Comparison of ENCODE assay signal across 17 cellular contexts in the genomic region with DNA sequence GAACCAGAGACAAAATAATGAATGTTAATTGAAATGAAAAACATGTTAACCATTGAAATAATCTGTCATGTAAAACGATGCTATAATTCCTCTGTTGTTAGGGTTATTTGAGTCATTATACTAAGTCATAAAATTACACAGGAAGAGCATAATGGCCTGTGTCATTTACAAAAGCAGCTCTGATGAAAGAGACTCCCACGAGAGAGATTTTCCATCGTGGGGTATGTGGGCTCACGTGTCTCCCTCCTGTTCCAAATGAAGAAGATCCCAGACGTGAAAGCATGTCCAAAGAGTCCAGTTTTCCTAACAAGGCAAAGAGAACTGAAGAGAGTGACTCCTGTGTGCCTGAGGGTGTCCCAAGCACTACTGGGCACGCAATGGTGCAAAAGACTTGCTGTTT.
"Had no signal": no experiment of that assay in that cellular context is flagged by ENCODE, and none has a peak within 500 bp of the region (broad histone marks: within the 10 kb centered on the region; RNA-seq: fewer than 3 reads in every experiment).

No MANE protein-coding gene starts in this region.

- DNase-seq: activated CD4-positive, alpha-beta memory T cell treated with anti-CD3 and anti-CD28 coated beads for 36 hours; activated CD4-positive, alpha-beta T cell treated with anti-CD3 and anti-CD28 coated beads for 4 hours; activated CD8-positive, alpha-beta memory T cell treated with anti-CD3 and anti-CD28 coated beads, Interleukin-2, amount 10 ng/mL, durations not matched to agents 7 days and 5 days; cerebellar nuclear complex; effector CD8-positive, alpha-beta T cell; esophagus squamous epithelium; foreskin keratinocyte; left ventricle myocardium inferior; mammary epithelial cell; midbrain; sigmoid colon; stimulated activated CD8-positive, alpha-beta memory T cell treated with anti-CD3 and anti-CD28 coated beads, Interleukin-4, amount 100 ng/mL, for 48 hours; stimulated activated naive CD4-positive, alpha-beta T cell; thyroid gland had no signal

- H3K27me3 ChIP-seq: esophagus squamous epithelium, foreskin keratinocyte, sigmoid colon, thyroid gland had no signal

- H3K4me3 ChIP-seq: esophagus squamous epithelium, left ventricle myocardium inferior, sigmoid colon, thyroid gland had no signal

- FAIRE-seq: bronchial epithelial cell, endothelial cell of umbilical vein, TTC549 had no signal

- H3K9me3 ChIP-seq: esophagus squamous epithelium, left ventricle myocardium inferior, sigmoid colon, thyroid gland had no signal

- H3K36me3 ChIP-seq: esophagus squamous epithelium, left ventricle myocardium inferior, sigmoid colon, thyroid gland had no signal

- H3K27ac ChIP-seq: esophagus squamous epithelium, foreskin keratinocyte, left ventricle myocardium inferior, sigmoid colon, thyroid gland had no signal

- H3K4me1 ChIP-seq: foreskin keratinocyte, left ventricle myocardium inferior, thyroid gland had no signal
